ENCODE assay signal across 22 cellular contexts in genomic region chr9:74555625-74556024, GRCh38. TPM values are rescaled to one million over a fixed set of nuclear protein-coding genes. Genes with fewer than 3 reads are reported as not detected.
"Had no signal": no experiment of that assay in that cellular context is flagged by ENCODE, and none has a peak within 500 bp of the region (broad histone marks: within the 10 kb centered on the region; RNA-seq: fewer than 3 reads in every experiment).

No MANE protein-coding gene starts in this region.

- H3K27me3 ChIP-seq: right lobe of liver, stomach, testis, tibial artery, upper lobe of left lung had no signal

- H3K4me1 ChIP-seq: lower lobe of right lung, psoas muscle, right lobe of liver, stomach, testis, upper lobe of left lung had no signal

- H3K9me3 ChIP-seq: lower lobe of right lung, psoas muscle, right lobe of liver, stomach, testis, tibial artery, upper lobe of left lung had no signal

- DNase-seq: dermis blood vessel endothelial cell; effector memory CD8-positive, alpha-beta T cell; erythroblast; immature natural killer cell; kidney glomerular epithelial cell; left colon; left ventricle myocardium superior; lower lobe of right lung; naive thymus-derived CD8-positive, alpha-beta T cell; psoas muscle; right lobe of liver; stimulated activated CD4-positive, alpha-beta T cell treated with anti-CD3 and anti-CD28 coated beads, Interleukin-2, amount 100 ng/mL, for 24 hours; stimulated activated CD4-positive, alpha-beta T cell treated with anti-CD3 and anti-CD28 coated beads, Interleukin-4, amount 100 ng/mL, for 24 hours; stimulated activated naive CD4-positive, alpha-beta T cell treated with Interleukin-2 at 50 U/mL for 16 hours; stomach; testis; tibial artery; upper lobe of left lung had no signal

- H3K27ac ChIP-seq: coronary artery, lower lobe of right lung, psoas muscle, right lobe of liver, stomach, testis, tibial artery, upper lobe of left lung had no signal

- H3K36me3 ChIP-seq: lower lobe of right lung, right lobe of liver, stomach, tibial artery, upper lobe of left lung had no signal

- H3K4me3 ChIP-seq: coronary artery, lower lobe of right lung, psoas muscle, right lobe of liver, stomach, testis, tibial artery, upper lobe of left lung had no signal

RNA-seq across cellular contexts. Expression of gene RORB, which starts 58.5 kb away (rescaled TPM):
- total RNA-seq: myocyte; naive thymus-derived CD8-positive, alpha-beta T cell; osteocyte; renal cortical epithelial cell had no signal
